ENCODE assay signal across 1 cellular context in the genomic region with DNA sequence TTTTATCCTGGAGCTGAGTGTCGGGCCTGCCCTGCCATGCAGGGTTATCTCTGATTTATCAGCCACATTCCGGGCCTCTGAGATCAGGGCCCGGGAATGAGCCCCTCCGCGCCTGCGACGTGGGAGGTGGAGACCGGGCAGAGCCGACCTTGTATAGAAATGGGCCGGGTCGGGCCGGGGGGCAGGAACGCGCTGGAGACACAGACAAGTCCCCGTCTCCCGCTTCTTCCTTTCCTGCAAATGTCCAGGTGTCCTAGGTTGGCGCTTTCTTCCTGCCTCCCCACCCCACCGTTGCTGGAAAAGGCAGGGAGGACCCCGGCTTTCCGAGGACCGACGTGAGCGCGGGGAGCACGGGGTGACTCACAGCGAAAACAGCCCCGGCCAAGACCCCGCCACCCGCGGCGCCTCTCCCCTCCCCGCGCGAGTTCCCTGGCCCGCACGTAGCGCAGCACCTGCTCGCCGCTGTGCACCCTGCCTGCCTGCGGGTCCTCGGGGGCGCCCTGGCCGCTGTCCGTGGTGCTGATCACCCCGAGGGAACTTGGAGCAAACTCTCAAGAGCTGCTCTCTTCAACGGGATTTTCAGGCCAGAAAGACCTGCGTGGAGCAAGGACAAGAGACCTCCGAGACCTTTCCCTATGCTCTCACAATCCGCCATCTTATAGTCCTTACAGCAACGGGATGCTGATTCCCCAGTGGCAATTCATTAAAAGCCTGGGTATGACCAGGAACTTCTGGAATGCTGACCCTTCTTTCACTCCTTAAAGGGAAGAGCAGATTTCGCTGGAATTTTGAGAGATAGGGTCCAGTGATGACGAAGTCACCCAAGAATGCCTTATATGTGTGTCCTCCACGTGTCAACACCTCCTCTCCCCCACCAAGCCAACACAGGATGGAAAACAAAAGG.
TF ChIP-seq lines count a peak whose summit lies in the region.

No MANE protein-coding gene starts in this region.

TF ChIP-seq in HepG2, 621 proteins besides CTCF, POLR2A, EP300 and RAD21 (continued from another document and continues in another):
- TF ChIP-seq GFI1 (CRISPR knock-in tag; IDR thresholded peaks at IDR 0.05; ENCODE audit: borderline replicate concordance) (0 out of 2 replicates have a peak, but pooled peaks have one; percentile 36), ZSCAN29 (CRISPR knock-in tag; conservative IDR thresholded peaks at IDR 0.05) (peak; percentile 79; the same call in 1 of the 2 replicates), ZFP62 (CRISPR knock-in tag; IDR thresholded peaks at IDR 0.05) (no peak), TEAD2 (CRISPR knock-in tag; IDR thresholded peaks at IDR 0.05) (0 out of 2 replicates have a peak, but pooled peaks have one; percentile 85), RBM39 (IDR thresholded peaks at IDR 0.05; ENCODE audit: low read depth, low read length, poor library complexity, severe bottlenecking) (no peak), ETV6 (CRISPR knock-in tag; conservative IDR thresholded peaks at IDR 0.05) (peak; percentile 98), ZFP36L1 (CRISPR knock-in tag; IDR thresholded peaks at IDR 0.05) (peak; percentile 96), ATM (IDR thresholded peaks at IDR 0.05; ENCODE audit: borderline replicate concordance) (no peak), ZNF124 (CRISPR knock-in tag; IDR thresholded peaks at IDR 0.05) (peak; percentile 97), GATAD1 (CRISPR knock-in tag; IDR thresholded peaks at IDR 0.05) (peak; percentile 79), ZFYVE20 (CRISPR knock-in tag; IDR thresholded peaks at IDR 0.05; ENCODE audit: borderline replicate concordance, low read depth) (peak; percentile 89; the same call in 1 of the 2 replicates), EHMT2 (IDR thresholded peaks at IDR 0.05; ENCODE audit: borderline replicate concordance, low read depth, low read length) (peak; percentile 95), DNMT3B (CRISPR knock-in tag; conservative IDR thresholded peaks at IDR 0.05) (peak; percentile 98), SMAD3 (CRISPR knock-in tag; IDR thresholded peaks at IDR 0.05) (peak; percentile 99), MAFF (IDR thresholded peaks at IDR 0.05; ENCODE audit: low read depth, low read length) (no peak), ZNF101 (CRISPR knock-in tag; IDR thresholded peaks at IDR 0.05; ENCODE audit: borderline replicate concordance, low read depth) (0 out of 2 replicates have a peak, but pooled peaks have one; percentile 70), ZSCAN22 (CRISPR knock-in tag; IDR thresholded peaks at IDR 0.05) (peak; percentile 48; the same call in 1 of the 2 replicates), ZBTB38 (CRISPR knock-in tag; IDR thresholded peaks at IDR 0.05) (peak; percentile 83)
- TF ChIP-seq, protein P1, sequence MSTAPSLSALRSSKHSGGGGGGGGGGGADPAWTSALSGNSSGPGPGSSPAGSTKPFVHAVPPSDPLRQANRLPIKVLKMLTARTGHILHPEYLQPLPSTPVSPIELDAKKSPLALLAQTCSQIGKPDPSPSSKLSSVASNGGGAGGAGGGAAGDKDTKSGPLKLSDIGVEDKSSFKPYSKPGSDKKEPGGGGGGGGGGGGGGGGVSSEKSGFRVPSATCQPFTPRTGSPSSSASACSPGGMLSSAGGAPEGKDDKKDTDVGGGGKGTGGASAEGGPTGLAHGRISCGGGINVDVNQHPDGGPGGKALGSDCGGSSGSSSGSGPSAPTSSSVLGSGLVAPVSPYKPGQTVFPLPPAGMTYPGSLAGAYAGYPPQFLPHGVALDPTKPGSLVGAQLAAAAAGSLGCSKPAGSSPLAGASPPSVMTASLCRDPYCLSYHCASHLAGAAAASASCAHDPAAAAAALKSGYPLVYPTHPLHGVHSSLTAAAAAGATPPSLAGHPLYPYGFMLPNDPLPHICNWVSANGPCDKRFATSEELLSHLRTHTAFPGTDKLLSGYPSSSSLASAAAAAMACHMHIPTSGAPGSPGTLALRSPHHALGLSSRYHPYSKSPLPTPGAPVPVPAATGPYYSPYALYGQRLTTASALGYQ (CRISPR knock-in tag; IDR thresholded peaks at IDR 0.05): peak; percentile 53; the same call in 1 of the 2 replicates
- TF ChIP-seq, protein P2, sequence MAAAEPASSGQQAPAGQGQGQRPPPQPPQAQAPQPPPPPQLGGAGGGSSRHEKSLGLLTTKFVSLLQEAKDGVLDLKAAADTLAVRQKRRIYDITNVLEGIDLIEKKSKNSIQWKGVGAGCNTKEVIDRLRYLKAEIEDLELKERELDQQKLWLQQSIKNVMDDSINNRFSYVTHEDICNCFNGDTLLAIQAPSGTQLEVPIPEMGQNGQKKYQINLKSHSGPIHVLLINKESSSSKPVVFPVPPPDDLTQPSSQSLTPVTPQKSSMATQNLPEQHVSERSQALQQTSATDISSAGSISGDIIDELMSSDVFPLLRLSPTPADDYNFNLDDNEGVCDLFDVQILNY (CRISPR knock-in tag; conservative IDR thresholded peaks at IDR 0.05): peak; percentile 85
- TF ChIP-seq, protein P3, sequence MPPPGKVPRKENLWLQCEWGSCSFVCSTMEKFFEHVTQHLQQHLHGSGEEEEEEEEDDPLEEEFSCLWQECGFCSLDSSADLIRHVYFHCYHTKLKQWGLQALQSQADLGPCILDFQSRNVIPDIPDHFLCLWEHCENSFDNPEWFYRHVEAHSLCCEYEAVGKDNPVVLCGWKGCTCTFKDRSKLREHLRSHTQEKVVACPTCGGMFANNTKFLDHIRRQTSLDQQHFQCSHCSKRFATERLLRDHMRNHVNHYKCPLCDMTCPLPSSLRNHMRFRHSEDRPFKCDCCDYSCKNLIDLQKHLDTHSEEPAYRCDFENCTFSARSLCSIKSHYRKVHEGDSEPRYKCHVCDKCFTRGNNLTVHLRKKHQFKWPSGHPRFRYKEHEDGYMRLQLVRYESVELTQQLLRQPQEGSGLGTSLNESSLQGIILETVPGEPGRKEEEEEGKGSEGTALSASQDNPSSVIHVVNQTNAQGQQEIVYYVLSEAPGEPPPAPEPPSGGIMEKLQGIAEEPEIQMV (CRISPR knock-in tag; IDR thresholded peaks at IDR 0.05; ENCODE audit: low read depth): peak; percentile 88; the same call in 1 of the 2 replicates
- TF ChIP-seq, protein P4, sequence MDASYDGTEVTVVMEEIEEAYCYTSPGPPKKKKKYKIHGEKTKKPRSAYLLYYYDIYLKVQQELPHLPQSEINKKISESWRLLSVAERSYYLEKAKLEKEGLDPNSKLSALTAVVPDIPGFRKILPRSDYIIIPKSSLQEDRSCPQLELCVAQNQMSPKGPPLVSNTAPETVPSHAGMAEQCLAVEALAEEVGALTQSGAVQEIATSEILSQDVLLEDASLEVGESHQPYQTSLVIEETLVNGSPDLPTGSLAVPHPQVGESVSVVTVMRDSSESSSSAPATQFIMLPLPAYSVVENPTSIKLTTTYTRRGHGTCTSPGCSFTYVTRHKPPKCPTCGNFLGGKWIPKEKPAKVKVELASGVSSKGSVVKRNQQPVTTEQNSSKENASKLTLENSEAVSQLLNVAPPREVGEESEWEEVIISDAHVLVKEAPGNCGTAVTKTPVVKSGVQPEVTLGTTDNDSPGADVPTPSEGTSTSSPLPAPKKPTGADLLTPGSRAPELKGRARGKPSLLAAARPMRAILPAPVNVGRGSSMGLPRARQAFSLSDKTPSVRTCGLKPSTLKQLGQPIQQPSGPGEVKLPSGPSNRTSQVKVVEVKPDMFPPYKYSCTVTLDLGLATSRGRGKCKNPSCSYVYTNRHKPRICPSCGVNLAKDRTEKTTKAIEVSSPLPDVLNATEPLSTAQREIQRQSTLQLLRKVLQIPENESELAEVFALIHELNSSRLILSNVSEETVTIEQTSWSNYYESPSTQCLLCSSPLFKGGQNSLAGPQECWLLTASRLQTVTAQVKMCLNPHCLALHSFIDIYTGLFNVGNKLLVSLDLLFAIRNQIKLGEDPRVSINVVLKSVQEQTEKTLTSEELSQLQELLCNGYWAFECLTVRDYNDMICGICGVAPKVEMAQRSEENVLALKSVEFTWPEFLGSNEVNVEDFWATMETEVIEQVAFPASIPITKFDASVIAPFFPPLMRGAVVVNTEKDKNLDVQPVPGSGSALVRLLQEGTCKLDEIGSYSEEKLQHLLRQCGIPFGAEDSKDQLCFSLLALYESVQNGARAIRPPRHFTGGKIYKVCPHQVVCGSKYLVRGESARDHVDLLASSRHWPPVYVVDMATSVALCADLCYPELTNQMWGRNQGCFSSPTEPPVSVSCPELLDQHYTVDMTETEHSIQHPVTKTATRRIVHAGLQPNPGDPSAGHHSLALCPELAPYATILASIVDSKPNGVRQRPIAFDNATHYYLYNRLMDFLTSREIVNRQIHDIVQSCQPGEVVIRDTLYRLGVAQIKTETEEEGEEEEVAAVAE (CRISPR knock-in tag; IDR thresholded peaks at IDR 0.05; ENCODE audit: borderline replicate concordance): peak; percentile 96
- TF ChIP-seq, protein P5, sequence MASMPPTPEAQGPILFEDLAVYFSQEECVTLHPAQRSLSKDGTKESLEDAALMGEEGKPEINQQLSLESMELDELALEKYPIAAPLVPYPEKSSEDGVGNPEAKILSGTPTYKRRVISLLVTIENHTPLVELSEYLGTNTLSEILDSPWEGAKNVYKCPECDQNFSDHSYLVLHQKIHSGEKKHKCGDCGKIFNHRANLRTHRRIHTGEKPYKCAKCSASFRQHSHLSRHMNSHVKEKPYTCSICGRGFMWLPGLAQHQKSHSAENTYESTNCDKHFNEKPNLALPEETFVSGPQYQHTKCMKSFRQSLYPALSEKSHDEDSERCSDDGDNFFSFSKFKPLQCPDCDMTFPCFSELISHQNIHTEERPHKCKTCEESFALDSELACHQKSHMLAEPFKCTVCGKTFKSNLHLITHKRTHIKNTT (CRISPR knock-in tag; IDR thresholded peaks at IDR 0.05): no peak
- TF ChIP-seq, protein P6, sequence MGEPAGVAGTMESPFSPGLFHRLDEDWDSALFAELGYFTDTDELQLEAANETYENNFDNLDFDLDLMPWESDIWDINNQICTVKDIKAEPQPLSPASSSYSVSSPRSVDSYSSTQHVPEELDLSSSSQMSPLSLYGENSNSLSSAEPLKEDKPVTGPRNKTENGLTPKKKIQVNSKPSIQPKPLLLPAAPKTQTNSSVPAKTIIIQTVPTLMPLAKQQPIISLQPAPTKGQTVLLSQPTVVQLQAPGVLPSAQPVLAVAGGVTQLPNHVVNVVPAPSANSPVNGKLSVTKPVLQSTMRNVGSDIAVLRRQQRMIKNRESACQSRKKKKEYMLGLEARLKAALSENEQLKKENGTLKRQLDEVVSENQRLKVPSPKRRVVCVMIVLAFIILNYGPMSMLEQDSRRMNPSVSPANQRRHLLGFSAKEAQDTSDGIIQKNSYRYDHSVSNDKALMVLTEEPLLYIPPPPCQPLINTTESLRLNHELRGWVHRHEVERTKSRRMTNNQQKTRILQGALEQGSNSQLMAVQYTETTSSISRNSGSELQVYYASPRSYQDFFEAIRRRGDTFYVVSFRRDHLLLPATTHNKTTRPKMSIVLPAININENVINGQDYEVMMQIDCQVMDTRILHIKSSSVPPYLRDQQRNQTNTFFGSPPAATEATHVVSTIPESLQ (CRISPR knock-in tag; conservative IDR thresholded peaks at IDR 0.05): peak; percentile 98
- TF ChIP-seq, protein P7, sequence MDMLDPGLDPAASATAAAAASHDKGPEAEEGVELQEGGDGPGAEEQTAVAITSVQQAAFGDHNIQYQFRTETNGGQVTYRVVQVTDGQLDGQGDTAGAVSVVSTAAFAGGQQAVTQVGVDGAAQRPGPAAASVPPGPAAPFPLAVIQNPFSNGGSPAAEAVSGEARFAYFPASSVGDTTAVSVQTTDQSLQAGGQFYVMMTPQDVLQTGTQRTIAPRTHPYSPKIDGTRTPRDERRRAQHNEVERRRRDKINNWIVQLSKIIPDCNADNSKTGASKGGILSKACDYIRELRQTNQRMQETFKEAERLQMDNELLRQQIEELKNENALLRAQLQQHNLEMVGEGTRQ (IDR thresholded peaks at IDR 0.05; ENCODE audit: low read depth, low read length): no peak
- TF ChIP-seq, protein P7 (CRISPR knock-in tag; IDR thresholded peaks at IDR 0.05; ENCODE audit: borderline replicate concordance): no peak
- TF ChIP-seq, protein P8, sequence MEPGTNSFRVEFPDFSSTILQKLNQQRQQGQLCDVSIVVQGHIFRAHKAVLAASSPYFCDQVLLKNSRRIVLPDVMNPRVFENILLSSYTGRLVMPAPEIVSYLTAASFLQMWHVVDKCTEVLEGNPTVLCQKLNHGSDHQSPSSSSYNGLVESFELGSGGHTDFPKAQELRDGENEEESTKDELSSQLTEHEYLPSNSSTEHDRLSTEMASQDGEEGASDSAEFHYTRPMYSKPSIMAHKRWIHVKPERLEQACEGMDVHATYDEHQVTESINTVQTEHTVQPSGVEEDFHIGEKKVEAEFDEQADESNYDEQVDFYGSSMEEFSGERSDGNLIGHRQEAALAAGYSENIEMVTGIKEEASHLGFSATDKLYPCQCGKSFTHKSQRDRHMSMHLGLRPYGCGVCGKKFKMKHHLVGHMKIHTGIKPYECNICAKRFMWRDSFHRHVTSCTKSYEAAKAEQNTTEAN (CRISPR knock-in tag; conservative IDR thresholded peaks at IDR 0.05): peak; percentile 95
- TF ChIP-seq, protein P9, sequence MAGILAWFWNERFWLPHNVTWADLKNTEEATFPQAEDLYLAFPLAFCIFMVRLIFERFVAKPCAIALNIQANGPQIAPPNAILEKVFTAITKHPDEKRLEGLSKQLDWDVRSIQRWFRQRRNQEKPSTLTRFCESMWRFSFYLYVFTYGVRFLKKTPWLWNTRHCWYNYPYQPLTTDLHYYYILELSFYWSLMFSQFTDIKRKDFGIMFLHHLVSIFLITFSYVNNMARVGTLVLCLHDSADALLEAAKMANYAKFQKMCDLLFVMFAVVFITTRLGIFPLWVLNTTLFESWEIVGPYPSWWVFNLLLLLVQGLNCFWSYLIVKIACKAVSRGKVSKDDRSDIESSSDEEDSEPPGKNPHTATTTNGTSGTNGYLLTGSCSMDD (CRISPR knock-in tag; IDR thresholded peaks at IDR 0.05): peak; percentile 86
- TF ChIP-seq, protein P10, sequence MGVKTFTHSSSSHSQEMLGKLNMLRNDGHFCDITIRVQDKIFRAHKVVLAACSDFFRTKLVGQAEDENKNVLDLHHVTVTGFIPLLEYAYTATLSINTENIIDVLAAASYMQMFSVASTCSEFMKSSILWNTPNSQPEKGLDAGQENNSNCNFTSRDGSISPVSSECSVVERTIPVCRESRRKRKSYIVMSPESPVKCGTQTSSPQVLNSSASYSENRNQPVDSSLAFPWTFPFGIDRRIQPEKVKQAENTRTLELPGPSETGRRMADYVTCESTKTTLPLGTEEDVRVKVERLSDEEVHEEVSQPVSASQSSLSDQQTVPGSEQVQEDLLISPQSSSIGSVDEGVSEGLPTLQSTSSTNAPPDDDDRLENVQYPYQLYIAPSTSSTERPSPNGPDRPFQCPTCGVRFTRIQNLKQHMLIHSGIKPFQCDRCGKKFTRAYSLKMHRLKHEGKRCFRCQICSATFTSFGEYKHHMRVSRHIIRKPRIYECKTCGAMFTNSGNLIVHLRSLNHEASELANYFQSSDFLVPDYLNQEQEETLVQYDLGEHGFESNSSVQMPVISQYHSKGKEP (CRISPR knock-in tag; IDR thresholded peaks at IDR 0.05): peak; percentile 99
- TF ChIP-seq, protein P11, sequence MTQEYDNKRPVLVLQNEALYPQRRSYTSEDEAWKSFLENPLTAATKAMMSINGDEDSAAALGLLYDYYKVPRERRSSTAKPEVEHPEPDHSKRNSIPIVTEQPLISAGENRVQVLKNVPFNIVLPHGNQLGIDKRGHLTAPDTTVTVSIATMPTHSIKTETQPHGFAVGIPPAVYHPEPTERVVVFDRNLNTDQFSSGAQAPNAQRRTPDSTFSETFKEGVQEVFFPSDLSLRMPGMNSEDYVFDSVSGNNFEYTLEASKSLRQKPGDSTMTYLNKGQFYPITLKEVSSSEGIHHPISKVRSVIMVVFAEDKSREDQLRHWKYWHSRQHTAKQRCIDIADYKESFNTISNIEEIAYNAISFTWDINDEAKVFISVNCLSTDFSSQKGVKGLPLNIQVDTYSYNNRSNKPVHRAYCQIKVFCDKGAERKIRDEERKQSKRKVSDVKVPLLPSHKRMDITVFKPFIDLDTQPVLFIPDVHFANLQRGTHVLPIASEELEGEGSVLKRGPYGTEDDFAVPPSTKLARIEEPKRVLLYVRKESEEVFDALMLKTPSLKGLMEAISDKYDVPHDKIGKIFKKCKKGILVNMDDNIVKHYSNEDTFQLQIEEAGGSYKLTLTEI (CRISPR knock-in tag; conservative IDR thresholded peaks at IDR 0.05): no peak
